1 cellular context compared by ENCODE assay signal in the genomic region with DNA sequence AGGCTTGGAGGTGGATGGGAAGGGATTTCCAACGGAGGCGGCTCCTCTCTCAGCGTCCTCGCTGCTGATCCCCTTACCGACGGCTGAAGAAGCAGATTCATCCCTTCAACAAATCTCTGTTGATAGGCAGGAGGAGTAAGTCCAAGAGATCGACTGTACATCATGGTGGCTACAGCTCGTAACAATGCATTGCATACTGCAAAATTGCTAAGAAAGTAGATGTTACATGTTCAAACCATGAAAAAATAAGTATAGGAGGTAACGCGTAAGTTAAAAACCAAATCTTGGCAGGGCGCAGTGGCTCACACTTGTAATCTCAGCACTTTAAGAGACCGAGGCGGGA.
A peak's percentile ranks its signal among the peaks of the same experiment; 100 is the strongest.
TF ChIP-seq lines count a peak whose summit lies in the region.

No MANE protein-coding gene starts in this region.

TF ChIP-seq in HepG2, 621 proteins besides CTCF, POLR2A, EP300 and RAD21:
- TF ChIP-seq, protein P1, sequence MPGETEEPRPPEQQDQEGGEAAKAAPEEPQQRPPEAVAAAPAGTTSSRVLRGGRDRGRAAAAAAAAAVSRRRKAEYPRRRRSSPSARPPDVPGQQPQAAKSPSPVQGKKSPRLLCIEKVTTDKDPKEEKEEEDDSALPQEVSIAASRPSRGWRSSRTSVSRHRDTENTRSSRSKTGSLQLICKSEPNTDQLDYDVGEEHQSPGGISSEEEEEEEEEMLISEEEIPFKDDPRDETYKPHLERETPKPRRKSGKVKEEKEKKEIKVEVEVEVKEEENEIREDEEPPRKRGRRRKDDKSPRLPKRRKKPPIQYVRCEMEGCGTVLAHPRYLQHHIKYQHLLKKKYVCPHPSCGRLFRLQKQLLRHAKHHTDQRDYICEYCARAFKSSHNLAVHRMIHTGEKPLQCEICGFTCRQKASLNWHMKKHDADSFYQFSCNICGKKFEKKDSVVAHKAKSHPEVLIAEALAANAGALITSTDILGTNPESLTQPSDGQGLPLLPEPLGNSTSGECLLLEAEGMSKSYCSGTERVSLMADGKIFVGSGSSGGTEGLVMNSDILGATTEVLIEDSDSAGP (CRISPR knock-in tag; IDR thresholded peaks at IDR 0.05; ENCODE audit: borderline replicate concordance), result no peak
- no peak for TF ChIP-seq ADNP (CRISPR knock-in tag; IDR thresholded peaks at IDR 0.05)
- TF ChIP-seq ZNF44 (CRISPR knock-in tag; IDR thresholded peaks at IDR 0.05), result no peak
- TF ChIP-seq ZNF264 (CRISPR knock-in tag; IDR thresholded peaks at IDR 0.05), result no peak
- TF ChIP-seq SIN3A (IDR thresholded peaks at IDR 0.05; ENCODE audit: borderline replicate concordance, low read depth, low read length), result no peak
- TF ChIP-seq ZNF496 (CRISPR knock-in tag; IDR thresholded peaks at IDR 0.05; ENCODE audit: insufficient replicate concordance), result no peak
- TF ChIP-seq HNRNPH1 (optimal IDR thresholded peaks at IDR 0.05; ENCODE audit: low read depth, low read length), result no peak
- TF ChIP-seq CC2D1A (CRISPR knock-in tag; IDR thresholded peaks at IDR 0.05), result no peak
- no peak for TF ChIP-seq SMARCE1 (IDR thresholded peaks at IDR 0.05; ENCODE audit: borderline replicate concordance)
- no peak for TF ChIP-seq ZFP82 (CRISPR knock-in tag; IDR thresholded peaks at IDR 0.05; ENCODE audit: borderline replicate concordance)
- TF ChIP-seq ZFP36 (IDR thresholded peaks at IDR 0.05; ENCODE audit: borderline replicate concordance, low read depth, low read length, partially characterized antibody), result no peak
- no peak for TF ChIP-seq NR2F1 (CRISPR knock-in tag; IDR thresholded peaks at IDR 0.05)
- no peak for TF ChIP-seq DPF2 (CRISPR knock-in tag; IDR thresholded peaks at IDR 0.05; ENCODE audit: borderline replicate concordance, low read depth)
- no peak; the same call in 1 of the 2 replicates for TF ChIP-seq MIER2 (CRISPR knock-in tag; IDR thresholded peaks at IDR 0.05)
- no peak for TF ChIP-seq ZMAT3 (CRISPR knock-in tag; conservative IDR thresholded peaks at IDR 0.05)
- TF ChIP-seq SRSF4 (IDR thresholded peaks at IDR 0.05; ENCODE audit: low read depth, low read length, poor library complexity, severe bottlenecking), result no peak
- TF ChIP-seq, protein P2, sequence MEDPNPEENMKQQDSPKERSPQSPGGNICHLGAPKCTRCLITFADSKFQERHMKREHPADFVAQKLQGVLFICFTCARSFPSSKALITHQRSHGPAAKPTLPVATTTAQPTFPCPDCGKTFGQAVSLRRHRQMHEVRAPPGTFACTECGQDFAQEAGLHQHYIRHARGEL (CRISPR knock-in tag; IDR thresholded peaks at IDR 0.05), result no peak
- peak; percentile 88; the same call in 1 of the 2 replicates for TF ChIP-seq EHMT2 (IDR thresholded peaks at IDR 0.05; ENCODE audit: borderline replicate concordance, low read depth, low read length)
- TF ChIP-seq ZNF703 (CRISPR knock-in tag; IDR thresholded peaks at IDR 0.05; ENCODE audit: borderline replicate concordance), result 0 out of 2 replicates have a peak, but pooled peaks have one; percentile 3
- no peak for TF ChIP-seq SRY (CRISPR knock-in tag; IDR thresholded peaks at IDR 0.05)
- TF ChIP-seq RNF2 (conservative IDR thresholded peaks at IDR 0.05; ENCODE audit: low read depth), result no peak
- TF ChIP-seq NRL (CRISPR knock-in tag; IDR thresholded peaks at IDR 0.05; ENCODE audit: borderline replicate concordance), result 0 out of 2 replicates have a peak, but pooled peaks have one; percentile 1
- peak; percentile 3; the same call in 1 of the 2 replicates for TF ChIP-seq HIVEP1 (CRISPR knock-in tag; IDR thresholded peaks at IDR 0.05)
- no peak for TF ChIP-seq NFE2L2 (IDR thresholded peaks at IDR 0.05; ENCODE audit: low read length)
- TF ChIP-seq NFATC3 (CRISPR knock-in tag; IDR thresholded peaks at IDR 0.05), result no peak
